In the genomic region with DNA sequence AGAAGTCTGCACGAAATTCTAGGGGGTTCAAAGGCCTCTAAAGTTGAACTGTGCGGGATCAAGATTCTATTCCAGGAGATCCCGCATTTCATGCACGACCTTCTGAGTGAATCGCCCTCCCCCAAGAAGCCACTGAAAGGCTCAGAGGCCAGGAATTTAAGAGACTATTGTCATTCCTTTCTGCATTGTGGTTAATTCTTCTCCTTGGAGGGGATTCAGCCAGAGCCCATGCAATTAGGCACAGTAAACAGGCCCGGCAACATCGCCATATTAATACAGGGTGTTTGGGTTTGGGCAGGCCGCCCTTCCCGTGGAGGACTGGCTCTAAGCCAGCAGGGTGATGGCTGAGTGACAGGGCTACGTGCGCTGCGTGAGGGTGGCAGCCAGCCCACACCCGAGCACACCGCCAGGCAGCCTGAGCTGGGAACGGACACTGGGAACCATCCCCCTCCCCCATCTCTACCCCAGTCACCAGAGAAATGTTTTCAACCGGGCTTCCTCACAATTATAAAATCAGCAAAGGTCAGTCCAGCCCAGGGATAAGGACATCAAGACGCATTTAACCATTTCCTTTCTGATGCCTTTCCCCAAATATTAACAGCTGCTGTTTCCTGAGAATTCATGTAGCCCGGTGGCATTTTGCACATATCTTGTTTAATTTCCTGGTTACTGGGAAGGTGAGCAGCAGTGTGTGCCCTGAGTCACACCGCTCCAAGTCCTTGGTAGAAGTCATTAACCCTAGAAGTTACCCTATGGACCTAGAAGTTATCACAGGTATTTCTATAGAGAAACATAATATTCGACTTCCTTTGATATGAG, we compare ENCODE assay signal across 9 cellular contexts. TPM values are rescaled to one million over a fixed set of nuclear protein-coding genes. Genes with fewer than 3 reads are reported as not detected.
A peak's percentile ranks its signal among the peaks of the same experiment; 100 is the strongest.
DNase-seq lines count a peak whose midpoint lies in the region; ATAC-seq and TF ChIP-seq lines count a peak whose summit lies in the region.
"Had no signal": no experiment of that assay in that cellular context is flagged by ENCODE, and none has a peak within 500 bp of the region (broad histone marks: within the 10 kb centered on the region; RNA-seq: fewer than 3 reads in every experiment).

No MANE protein-coding gene starts in this region.

- H3K4me3 ChIP-seq in muscle layer of duodenum (ENCODE audit: low read depth in 1 of 2, low read length in 2 of 2): peak overlapping the region; percentile 26

- no peaks in the 10 kb centered on the region for H3K27me3 ChIP-seq in muscle layer of duodenum (ENCODE audit: low read depth, low read length)

- no peaks in the 10 kb centered on the region for H3K9me3 ChIP-seq in muscle layer of duodenum (ENCODE audit: control insufficient read depth in 1 of 2, low read length in 2 of 2)

- ATAC-seq in HG02759 (IDR thresholded peaks at IDR 0.05; ENCODE audit: unreplicated experiment) (peak; percentile 54), HG03521 (IDR thresholded peaks at IDR 0.05; ENCODE audit: unreplicated experiment) (no peak)

- H3K36me3 ChIP-seq in muscle layer of duodenum (ENCODE audit: control insufficient read depth in 1 of 2, insufficient read depth in 2 of 2, low read length in 2 of 2): no peaks in the 10 kb centered on the region

- DNase-seq in NCI-H748 treated with DMSO at 0.1 percent for 48 hours (lab: John Stamatoyannopoulos, UW) (peak; percentile 94), endothelial cell (ENCODE audit: low spot score) (peak; percentile 41), MV-4-11 (lab: John Stamatoyannopoulos, UW) (no peak)
- DNase-seq in stimulated activated naive CD4-positive, alpha-beta T cell (lab: John Stamatoyannopoulos, UW): no peak
- DNase-seq in activated CD4-positive, alpha-beta T cell treated with anti-CD3 and anti-CD28 coated beads, Interleukin-2, amount 50 U/mL, for 4 hours: no peak

- no peaks in the 10 kb centered on the region for H3K27me3 Mint-ChIP-seq in endothelial cell (ENCODE audit: unreplicated experiment)
- H3K27me3 Mint-ChIP-seq: IgD-negative memory B cell had no signal

- no peak overlapping the region for H3K4me3 Mint-ChIP-seq in endothelial cell (ENCODE audit: unreplicated experiment)
- H3K4me3 Mint-ChIP-seq: IgD-negative memory B cell had no signal

- peak overlapping the region; percentile 82 for H3K27ac ChIP-seq in muscle layer of duodenum (ENCODE audit: low read length)

- no peaks in the 10 kb centered on the region for H3K9me3 Mint-ChIP-seq in endothelial cell (ENCODE audit: unreplicated experiment)
- H3K9me3 Mint-ChIP-seq: IgD-negative memory B cell had no signal

- no peaks in the 10 kb centered on the region for H3K36me3 Mint-ChIP-seq in endothelial cell (ENCODE audit: low read depth, unreplicated experiment)
- H3K36me3 Mint-ChIP-seq: IgD-negative memory B cell had no signal

- peaks cover 10 to 33% of the 10 kb centered on the region in 2 donors for H3K4me1 ChIP-seq in muscle layer of duodenum (ENCODE audit: control insufficient read depth in 1 of 2, insufficient read depth in 2 of 2, low read length in 2 of 2)

- no peak for TF ChIP-seq CTCF in endothelial cell (IDR thresholded peaks at IDR 0.05; ENCODE audit: unreplicated experiment)

- H3K27ac Mint-ChIP-seq in endothelial cell (ENCODE audit: unreplicated experiment): peak overlapping the region; percentile 33
- H3K27ac Mint-ChIP-seq: IgD-negative memory B cell had no signal

- H3K4me1 Mint-ChIP-seq in endothelial cell (ENCODE audit: unreplicated experiment): peaks cover 27% of the 10 kb centered on the region
- H3K4me1 Mint-ChIP-seq: IgD-negative memory B cell had no signal

RNA-seq across cellular contexts. Expression of gene EGLN3, which starts 12.5 kb away (rescaled TPM):
- total RNA-seq in endothelial cell (ENCODE audit: unreplicated experiment): 14.2 TPM

Comparison
In these comparisons a context has a peak if more than half of its experiments do, and no peak if none do; other contexts are left out.
1. DNase-seq: peak in NCI-H748 treated with DMSO at 0.1 percent for 48 hours (single experiment) and endothelial cell (single experiment); none in MV-4-11 (single experiment), stimulated activated naive CD4-positive, alpha-beta T cell (0 of 6) and activated CD4-positive, alpha-beta T cell treated with anti-CD3 and anti-CD28 coated beads, Interleukin-2, amount 50 U/mL, for 4 hours (0 of 2).